Comparison of ENCODE assay signal across 21 cellular contexts in the genomic region with DNA sequence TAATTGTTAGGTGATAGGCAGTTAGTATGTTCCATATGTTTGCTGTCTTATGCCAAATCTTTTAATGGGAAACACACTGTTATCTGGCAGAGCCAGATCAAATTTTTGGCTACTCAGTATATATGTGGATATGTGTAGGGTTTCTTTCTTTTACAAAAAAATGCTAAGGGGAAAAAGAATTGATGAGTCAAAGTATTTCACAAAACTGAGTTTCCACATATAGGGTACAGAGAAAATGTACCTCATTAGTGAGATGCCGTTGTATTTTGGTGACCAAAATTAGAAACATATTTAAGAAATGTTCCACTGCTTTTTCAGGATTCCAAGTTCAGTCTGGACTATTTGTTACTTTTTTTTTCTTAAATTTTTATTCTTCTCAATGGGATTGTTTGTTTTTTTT.
"Had no signal": no experiment of that assay in that cellular context is flagged by ENCODE, and none has a peak within 500 bp of the region (broad histone marks: within the 10 kb centered on the region; RNA-seq: fewer than 3 reads in every experiment).

No MANE protein-coding gene starts in this region.

- H3K4me3 Mint-ChIP-seq: effector memory CD8-positive, alpha-beta T cell; natural killer cell; neural crest cell; stimulated activated naive B cell treated with anti-CD40 and anti-IgM and Interleukin-4, amounts not matched to agents 10 μg/mL and 1 μg/mL and 100 μg/mL, for 72 hours; stimulated activated naive CD8-positive, alpha-beta T cell treated with anti-CD3 and anti-CD28 coated beads, Interleukin-15, Interleukin-2, amounts not matched to agents 100 ng/mL and 50 ng/mL, for 24 hours had no signal

- H3K4me1 ChIP-seq: esophagus squamous epithelium, gastrocnemius medialis, lower lobe of right lung, pancreas, upper lobe of left lung had no signal

- H3K36me3 Mint-ChIP-seq: natural killer cell; stimulated activated naive B cell treated with anti-CD40 and anti-IgM and Interleukin-4, amounts not matched to agents 10 μg/mL and 1 μg/mL and 100 μg/mL, for 72 hours had no signal

- H3K27me3 Mint-ChIP-seq: effector memory CD8-positive, alpha-beta T cell; stimulated activated naive B cell treated with anti-CD40 and anti-IgM and Interleukin-4, amounts not matched to agents 10 μg/mL and 1 μg/mL and 100 μg/mL, for 72 hours; stimulated activated naive CD8-positive, alpha-beta T cell treated with anti-CD3 and anti-CD28 coated beads, Interleukin-15, Interleukin-2, amounts not matched to agents 100 ng/mL and 50 ng/mL, for 24 hours had no signal

- DNase-seq: cortex of kidney; effector memory CD8-positive, alpha-beta T cell; erythroblast; esophagus squamous epithelium; gastrocnemius medialis; head of caudate nucleus; left ventricle myocardium superior; lower lobe of right lung; natural killer cell; pancreas; right lobe of liver; small intestine; stimulated activated CD4-positive, alpha-beta T cell treated with anti-CD3 and anti-CD28 coated beads, Interleukin-15, amount 100 ng/mL, for 24 hours; stimulated activated CD4-positive, alpha-beta T cell treated with anti-CD3 and anti-CD28 coated beads, Interleukin-2, amount 100 ng/mL, for 48 hours; stimulated activated naive B cell treated with anti-CD40 and anti-IgM and Interleukin-4, amounts not matched to agents 10 μg/mL and 1 μg/mL and 100 μg/mL, for 72 hours; upper lobe of left lung had no signal

- H3K9me3 Mint-ChIP-seq: neural crest cell; stimulated activated naive CD8-positive, alpha-beta T cell treated with anti-CD3 and anti-CD28 coated beads, Interleukin-15, Interleukin-2, amounts not matched to agents 100 ng/mL and 50 ng/mL, for 24 hours had no signal

- H3K36me3 ChIP-seq: esophagus squamous epithelium, gastrocnemius medialis, lower lobe of right lung, neutrophil, pancreas, right lobe of liver, thoracic aorta, tibial nerve, upper lobe of left lung had no signal

- H3K4me1 Mint-ChIP-seq: natural killer cell; neural crest cell; stimulated activated naive B cell treated with anti-CD40 and anti-IgM and Interleukin-4, amounts not matched to agents 10 μg/mL and 1 μg/mL and 100 μg/mL, for 72 hours had no signal

- H3K27me3 ChIP-seq: esophagus squamous epithelium, gastrocnemius medialis, neutrophil, pancreas, right lobe of liver, tibial nerve, upper lobe of left lung had no signal

- H3K9me3 ChIP-seq: esophagus squamous epithelium, gastrocnemius medialis, lower lobe of right lung, neutrophil, pancreas, right lobe of liver, thoracic aorta, tibial nerve, upper lobe of left lung had no signal

- H3K27ac Mint-ChIP-seq: effector memory CD8-positive, alpha-beta T cell; natural killer cell; stimulated activated naive B cell treated with anti-CD40 and anti-IgM and Interleukin-4, amounts not matched to agents 10 μg/mL and 1 μg/mL and 100 μg/mL, for 72 hours; stimulated activated naive CD8-positive, alpha-beta T cell treated with anti-CD3 and anti-CD28 coated beads, Interleukin-15, Interleukin-2, amounts not matched to agents 100 ng/mL and 50 ng/mL, for 24 hours had no signal

- H3K4me3 ChIP-seq: esophagus squamous epithelium, gastrocnemius medialis, lower lobe of right lung, pancreas, right lobe of liver, thoracic aorta, tibial nerve, upper lobe of left lung had no signal
